19 cellular contexts compared by ENCODE assay signal in genomic region chr6:39840781-39841180, GRCh38. TPM values are rescaled to one million over a fixed set of nuclear protein-coding genes. Genes with fewer than 3 reads are reported as not detected.
"Had no signal": no experiment of that assay in that cellular context is flagged by ENCODE, and none has a peak within 500 bp of the region (broad histone marks: within the 10 kb centered on the region; RNA-seq: fewer than 3 reads in every experiment).

No MANE protein-coding gene starts in this region.

- H3K4me1 Mint-ChIP-seq: activated naive CD4-positive, alpha-beta T cell treated with anti-CD3 and anti-CD28 coated beads, Interleukin-2, amount 50 U/mL, for 24 hours had no signal

- H3K27ac Mint-ChIP-seq: activated naive CD4-positive, alpha-beta T cell treated with anti-CD3 and anti-CD28 coated beads, Interleukin-2, amount 50 U/mL, for 24 hours; dendritic cell treated with granulocyte-macrophage colony-stimulating factor and Interleukin-4, amounts not matched to agents 40 ng/mL and 50 ng/mL, for 4 days; effector memory CD8-positive, alpha-beta T cell had no signal

- H3K27me3 ChIP-seq: breast epithelium, ovary, SJSA1, transverse colon had no signal

- H3K27ac ChIP-seq: ovary, psoas muscle, SJSA1, skin epidermis, transverse colon, WERI-Rb-1 had no signal

- H3K36me3 Mint-ChIP-seq: activated naive CD4-positive, alpha-beta T cell treated with anti-CD3 and anti-CD28 coated beads, Interleukin-2, amount 50 U/mL, for 24 hours had no signal

- FAIRE-seq: astrocyte, keratinocyte had no signal

- H3K9me3 ChIP-seq: breast epithelium, ovary, psoas muscle, SJSA1, transverse colon had no signal

- H3K4me1 ChIP-seq: breast epithelium, SJSA1 had no signal

- ATAC-seq: effector memory CD8-positive, alpha-beta T cell; left ventricle myocardium superior; psoas muscle had no signal

- H3K4me3 Mint-ChIP-seq: activated naive CD4-positive, alpha-beta T cell treated with anti-CD3 and anti-CD28 coated beads, Interleukin-2, amount 50 U/mL, for 24 hours; dendritic cell treated with granulocyte-macrophage colony-stimulating factor and Interleukin-4, amounts not matched to agents 40 ng/mL and 50 ng/mL, for 4 days; effector memory CD8-positive, alpha-beta T cell had no signal

- H3K4me3 ChIP-seq: breast epithelium, ovary, psoas muscle, SJSA1, skin epidermis, transverse colon had no signal

- H3K9me3 Mint-ChIP-seq: activated naive CD4-positive, alpha-beta T cell treated with anti-CD3 and anti-CD28 coated beads, Interleukin-2, amount 50 U/mL, for 24 hours; dendritic cell treated with granulocyte-macrophage colony-stimulating factor and Interleukin-4, amounts not matched to agents 40 ng/mL and 50 ng/mL, for 4 days; effector memory CD8-positive, alpha-beta T cell; nephron progenitor cell had no signal

- DNase-seq: activated CD4-positive, alpha-beta T cell treated with anti-CD3 and anti-CD28 coated beads, Interleukin-2, amount 50 U/mL, for 4 hours; activated gamma-delta T cell; effector memory CD8-positive, alpha-beta T cell; left ventricle myocardium superior; nephron progenitor cell; ovary; psoas muscle; right cardiac atrium; T-helper 2 cell; transverse colon; WERI-Rb-1 had no signal

- H3K36me3 ChIP-seq: breast epithelium, ovary, SJSA1, transverse colon, WERI-Rb-1 had no signal

RNA-seq across cellular contexts. Expression of gene DAAM2, which starts 48.6 kb away (rescaled TPM):
- total RNA-seq: activated CD8-positive, alpha-beta memory T cell treated with anti-CD3 and anti-CD28 coated beads for 36 hours had no signal
- polyA plus RNA-seq: keratinocyte had no signal
